9 cellular contexts compared by ENCODE assay signal in genomic region chrX:44872319-44872816, GRCh38. TPM values are rescaled to one million over a fixed set of nuclear protein-coding genes. Genes with fewer than 3 reads are reported as not detected.
DNase-seq lines count a peak whose midpoint lies in the region; ATAC-seq and TF ChIP-seq lines count a peak whose summit lies in the region.
"Had no signal": no experiment of that assay in that cellular context is flagged by ENCODE, and none has a peak within 500 bp of the region (broad histone marks: within the 10 kb centered on the region; RNA-seq: fewer than 3 reads in every experiment).

No MANE protein-coding gene starts in this region.

- H3K4me3 ChIP-seq in esophagus (ENCODE audit: low read depth in 1 of 2, low read length in 2 of 2) (peak overlapping the region; percentile 86 to 90), upper lobe of right lung (peak overlapping the region; percentile 65)

- intact Hi-C loops in activated CD4-positive, alpha-beta memory T cell treated with anti-CD3 and anti-CD28 coated beads for 36 hours (cut with micrococcal nuclease) = loop anchor here (5.0 kb wide), 3 partner anchors 75 to 200 kb away; no protein-coding TSS in a partner anchor
- intact Hi-C loops in upper lobe of right lung (cut with DNase I) = no loop called here

- no peaks in the 10 kb centered on the region for H3K9me3 Mint-ChIP-seq in activated CD4-positive, alpha-beta memory T cell treated with anti-CD3 and anti-CD28 coated beads for 36 hours
- no peaks in the 10 kb centered on the region for H3K9me3 Mint-ChIP-seq in naive thymus-derived CD8-positive, alpha-beta T cell

- ATAC-seq in GM21390 (IDR thresholded peaks at IDR 0.05; ENCODE audit: unreplicated experiment) (peak; percentile 27), upper lobe of right lung (peak; percentile 56), GM21381 (IDR thresholded peaks at IDR 0.05; ENCODE audit: unreplicated experiment) (no peak)
- peak; percentile 33 to 40 for ATAC-seq in naive thymus-derived CD8-positive, alpha-beta T cell

- peaks cover 5% of the 10 kb centered on the region for H3K36me3 Mint-ChIP-seq in activated CD4-positive, alpha-beta memory T cell treated with anti-CD3 and anti-CD28 coated beads for 36 hours
- no peaks in the 10 kb centered on the region for H3K36me3 Mint-ChIP-seq in naive thymus-derived CD8-positive, alpha-beta T cell

- peak overlapping the region; percentile 95 for H3K4me3 Mint-ChIP-seq in activated CD4-positive, alpha-beta memory T cell treated with anti-CD3 and anti-CD28 coated beads for 36 hours
- peak overlapping the region; percentile 89 to 99 (median 92) for H3K4me3 Mint-ChIP-seq in naive thymus-derived CD8-positive, alpha-beta T cell

- POLR2A ChIA-PET in activated CD4-positive, alpha-beta memory T cell treated with anti-CD3 and anti-CD28 coated beads for 36 hours (lab: Charles Lee) = interaction anchor here (0.7 to 1.7 kb wide), 5 partner anchors 26 to 330 kb away, joined by 3 to 5 read pairs (median 4); partner anchors contain the start of gene FUNDC1
- POLR2A ChIA-PET in naive thymus-derived CD8-positive, alpha-beta T cell (lab: Charles Lee) = interaction anchor here (0.6 to 1.5 kb wide), 4 partner anchors 26 to 212 kb away, joined by 3 to 5 read pairs (median 3); no protein-coding TSS in a partner anchor

- peak overlapping the region; percentile 98 to 99 for H3K27ac ChIP-seq in esophagus (ENCODE audit: low read depth in 2 of 2, low read length in 1 of 2)
- H3K27ac ChIP-seq in upper lobe of right lung = peak overlapping the region; percentile 96

- H3K27me3 Mint-ChIP-seq in activated CD4-positive, alpha-beta memory T cell treated with anti-CD3 and anti-CD28 coated beads for 36 hours = no peaks in the 10 kb centered on the region
- no peaks in the 10 kb centered on the region for H3K27me3 Mint-ChIP-seq in naive thymus-derived CD8-positive, alpha-beta T cell

- H3K4me1 Mint-ChIP-seq in activated CD4-positive, alpha-beta memory T cell treated with anti-CD3 and anti-CD28 coated beads for 36 hours (ENCODE audit: low read depth) = peaks cover 9% of the 10 kb centered on the region
- peaks cover 5 to 27% (median 8%) of the 10 kb centered on the region in 4 donors for H3K4me1 Mint-ChIP-seq in naive thymus-derived CD8-positive, alpha-beta T cell

- TF ChIP-seq CTCF in upper lobe of right lung (IDR thresholded peaks at IDR 0.05) = no peak

- H3K27ac Mint-ChIP-seq in activated CD4-positive, alpha-beta memory T cell treated with anti-CD3 and anti-CD28 coated beads for 36 hours = peak overlapping the region; percentile 98
- peak overlapping the region; percentile 90 to 99 (median 98) for H3K27ac Mint-ChIP-seq in naive thymus-derived CD8-positive, alpha-beta T cell

- no peaks in the 10 kb centered on the region for H3K27me3 ChIP-seq in esophagus (ENCODE audit: control insufficient read depth in 1 of 2, insufficient read depth in 2 of 2, low read length in 2 of 2)
- H3K27me3 ChIP-seq in upper lobe of right lung = no peaks in the 10 kb centered on the region

- H3K9me3 ChIP-seq in esophagus (ENCODE audit: control insufficient read depth in 2 of 2, insufficient read depth in 1 of 2, low read depth in 1 of 2, low read length in 1 of 2) (no peaks in the 10 kb centered on the region), upper lobe of right lung (no peaks in the 10 kb centered on the region)

- CTCF ChIA-PET in activated CD4-positive, alpha-beta memory T cell treated with anti-CD3 and anti-CD28 coated beads for 36 hours (lab: Charles Lee) = no interaction called here

- DNase-seq in ELR (ENCODE audit: low read depth) = peak; percentile 40
- DNase-seq in HT-29 (ENCODE audit: low spot score) = peak; percentile 48
- DNase-seq in activated CD4-positive, alpha-beta memory T cell treated with anti-CD3 and anti-CD28 coated beads for 36 hours = peak; percentile 35
- peak in 7 of 10 donors; percentile 18 to 67 (median 42) for DNase-seq in naive thymus-derived CD8-positive, alpha-beta T cell
- no peak for DNase-seq in upper lobe of right lung

- no peaks in the 10 kb centered on the region for H3K36me3 ChIP-seq in esophagus (ENCODE audit: control insufficient read depth in 2 of 2, insufficient read depth in 2 of 2, low read length in 1 of 2)
- no peaks in the 10 kb centered on the region for H3K36me3 ChIP-seq in upper lobe of right lung

- WGBS in esophagus, 2 donors = 0 to 1% methylated on average over 35 to 56 of the region's 57 CpGs

- H3K4me1 ChIP-seq in esophagus (ENCODE audit: control insufficient read depth in 2 of 2, insufficient read depth in 2 of 2, low read length in 1 of 2) (no peaks in the 10 kb centered on the region), upper lobe of right lung (no peaks in the 10 kb centered on the region)

RNA-seq across cellular contexts. Expression of gene KDM6A, which starts 0.6 kb away (rescaled TPM):
- total RNA-seq in HT-29 (2014; rRNA removed; shearing (Covaris generic)) = 13.8 and 16.3 TPM in 2 replicates
- 10 to 100 TPM; 20.9 to 21.5 TPM for total RNA-seq in activated CD4-positive, alpha-beta memory T cell treated with anti-CD3 and anti-CD28 coated beads for 36 hours
- polyA plus RNA-seq in esophagus = 10 to 100 TPM in 1 of 2 donors, 1 to 10 TPM in 1; 7.2 to 13.5 TPM
- 10 to 100 TPM; 44.5 to 47.2 TPM for total RNA-seq in naive thymus-derived CD8-positive, alpha-beta T cell
- polyA plus RNA-seq in naive thymus-derived CD8-positive, alpha-beta T cell = 10 to 100 TPM; 11.5 to 17.2 (median 15.2) TPM
- total RNA-seq in upper lobe of right lung = 24.7 TPM

RNA-seq across cellular contexts. Expression of gene DUSP21, which starts 28.5 kb away (rescaled TPM):
- not detected in 2 replicates for total RNA-seq in HT-29 (2014; rRNA removed; shearing (Covaris generic))
- not detected for total RNA-seq in activated CD4-positive, alpha-beta memory T cell treated with anti-CD3 and anti-CD28 coated beads for 36 hours
- polyA plus RNA-seq in esophagus = not detected
- total RNA-seq in naive thymus-derived CD8-positive, alpha-beta T cell = not detected
- polyA plus RNA-seq in naive thymus-derived CD8-positive, alpha-beta T cell = not detected
- total RNA-seq in upper lobe of right lung = not detected
- total RNA-seq: dermis microvascular lymphatic vessel endothelial cell had no signal
